10 cellular contexts compared by ENCODE assay signal in the genomic region with DNA sequence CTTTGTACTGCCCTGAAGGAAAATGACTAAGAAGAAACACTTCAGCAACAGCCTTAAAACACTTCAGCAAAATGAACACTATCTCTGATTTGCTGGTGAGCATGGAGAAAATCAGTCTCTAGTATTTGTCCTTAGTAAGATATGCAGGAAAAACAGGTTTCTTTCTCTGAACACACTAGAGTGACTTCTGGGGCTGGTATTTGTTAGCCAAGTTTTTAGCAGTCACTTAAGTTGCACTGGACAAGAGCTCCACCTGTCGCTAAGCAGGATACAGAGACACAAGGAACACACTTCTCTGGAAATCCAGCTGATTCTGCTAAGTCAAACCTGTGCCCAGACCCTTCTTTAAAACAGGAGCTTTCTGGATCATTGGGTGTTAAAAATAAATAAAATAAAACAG.
DNase-seq lines count a peak whose midpoint lies in the region; FAIRE-seq and TF ChIP-seq lines count a peak whose summit lies in the region.
"Had no signal": no experiment of that assay in that cellular context is flagged by ENCODE, and none has a peak within 500 bp of the region (broad histone marks: within the 10 kb centered on the region; RNA-seq: fewer than 3 reads in every experiment).

No MANE protein-coding gene starts in this region.

- H3K4me3 Mint-ChIP-seq in activated CD4-positive, alpha-beta T cell treated with anti-CD3 and anti-CD28 coated beads, Interleukin-2, amount 10 ng/mL, durations not matched to agents 24 days and 14 days: no peak overlapping the region
- no peak overlapping the region for H3K4me3 Mint-ChIP-seq in activated CD4-positive, alpha-beta T cell treated with anti-CD3 and anti-CD28 coated beads, Interleukin-2, amount 10 ng/mL, durations not matched to agents 7 days and 5 days

- no peak overlapping the region for H3K27ac Mint-ChIP-seq in activated CD4-positive, alpha-beta T cell treated with anti-CD3 and anti-CD28 coated beads, Interleukin-2, amount 10 ng/mL, durations not matched to agents 24 days and 14 days
- no peak overlapping the region for H3K27ac Mint-ChIP-seq in activated CD4-positive, alpha-beta T cell treated with anti-CD3 and anti-CD28 coated beads, Interleukin-2, amount 10 ng/mL, durations not matched to agents 7 days and 5 days

- peak; percentile 25 for DNase-seq in Ammon's horn (ENCODE audit: low spot score)
- peak; percentile 67 for DNase-seq in MM.1S
- DNase-seq in endothelial cell of umbilical vein (ENCODE audit: low read depth, low spot score): peak; percentile 90
- peak; percentile 40 for DNase-seq in midbrain (lab: John Stamatoyannopoulos, UW)
- DNase-seq in activated CD4-positive, alpha-beta T cell treated with anti-CD3 and anti-CD28 coated beads, Interleukin-2, amount 10 ng/mL, durations not matched to agents 24 days and 14 days: no peak
- DNase-seq in EL: no peak
- no peak for DNase-seq in NCI-H345 (lab: John Stamatoyannopoulos, UW)
- DNase-seq in activated CD4-positive, alpha-beta T cell treated with anti-CD3 and anti-CD28 coated beads, Interleukin-2, amount 10 ng/mL, durations not matched to agents 7 days and 5 days: no peak
- DNase-seq: COR-L47, NCI-H1105 had no signal

- CTCF ChIA-PET in endothelial cell of umbilical vein (lab: Charles Lee): interaction anchor here (0.6 to 18.2 kb wide), 36 partner anchors 9 to 323 kb away, joined by 3 to 405 read pairs (median 6); a partner anchor contains a TSS
- CTCF ChIA-PET in activated CD4-positive, alpha-beta T cell treated with anti-CD3 and anti-CD28 coated beads, Interleukin-2, amount 10 ng/mL, durations not matched to agents 7 days and 5 days (lab: Charles Lee): interaction anchor here (0.5 to 2.3 kb wide), 6 partner anchors 11 to 124 kb away, joined by 3 to 8 read pairs (median 3); a partner anchor contains a TSS

- H3K27me3 Mint-ChIP-seq in activated CD4-positive, alpha-beta T cell treated with anti-CD3 and anti-CD28 coated beads, Interleukin-2, amount 10 ng/mL, durations not matched to agents 24 days and 14 days: no peaks in the 10 kb centered on the region
- no peaks in the 10 kb centered on the region for H3K27me3 Mint-ChIP-seq in activated CD4-positive, alpha-beta T cell treated with anti-CD3 and anti-CD28 coated beads, Interleukin-2, amount 10 ng/mL, durations not matched to agents 7 days and 5 days

- POLR2A ChIA-PET in endothelial cell of umbilical vein (lab: Charles Lee): interaction anchor here (1.3 to 2.8 kb wide), 3 partner anchors 77 to 112 kb away, joined by 7 to 26 read pairs (median 19); a partner anchor contains a TSS
- POLR2A ChIA-PET in activated CD4-positive, alpha-beta T cell treated with anti-CD3 and anti-CD28 coated beads, Interleukin-2, amount 10 ng/mL, durations not matched to agents 7 days and 5 days (lab: Charles Lee): no interaction called here

- 0 out of 2 replicates have a peak overlapping the region, but pooled peaks have one; percentile 38 for H3K4me2 ChIP-seq in MM.1S (ENCODE audit: low read depth, low read length)
- H3K4me2 ChIP-seq in endothelial cell of umbilical vein (ENCODE audit: insufficient read depth, low read length): no peak overlapping the region

- TSS peak; percentile 58 for BruUV-seq in endothelial cell of umbilical vein (replicated peaks; lab: Mats Ljungman, UMichigan)

- H3K4me1 ChIP-seq in MM.1S (ENCODE audit: low read length): peaks cover 47% of the 10 kb centered on the region
- H3K4me1 ChIP-seq in endothelial cell of umbilical vein (ENCODE audit: control insufficient read depth, extremely low read depth, insufficient read depth, low read length): peaks cover 45% of the 10 kb centered on the region

- FAIRE-seq in endothelial cell of umbilical vein (lab: Jason Lieb, UNC): peak; percentile 80

- H4K20me1 ChIP-seq in MM.1S (ENCODE audit: insufficient read depth, low read length): no peaks in the 10 kb centered on the region
- no peaks in the 10 kb centered on the region for H4K20me1 ChIP-seq in endothelial cell of umbilical vein (replicated peaks; ENCODE audit: control insufficient read depth, extremely low read depth, insufficient read depth, low read length)

- no peaks in the 10 kb centered on the region for H3K27me3 ChIP-seq in MM.1S (replicated peaks; ENCODE audit: insufficient read depth, low read length)
- H3K27me3 ChIP-seq in endothelial cell of umbilical vein (ENCODE audit: control insufficient read depth in 2 of 2, insufficient read depth in 2 of 2, low read length in 2 of 2): no peaks in the 10 kb centered on the region

- H3K36me3 Mint-ChIP-seq in activated CD4-positive, alpha-beta T cell treated with anti-CD3 and anti-CD28 coated beads, Interleukin-2, amount 10 ng/mL, durations not matched to agents 24 days and 14 days (ENCODE audit: low read depth): peaks cover 28% of the 10 kb centered on the region
- H3K36me3 Mint-ChIP-seq in activated CD4-positive, alpha-beta T cell treated with anti-CD3 and anti-CD28 coated beads, Interleukin-2, amount 10 ng/mL, durations not matched to agents 7 days and 5 days (ENCODE audit: low read depth): peaks cover 42% of the 10 kb centered on the region

- H3K9me1 ChIP-seq in endothelial cell of umbilical vein (replicated peaks; ENCODE audit: control insufficient read depth, extremely low read depth, insufficient read depth, low read length): no peaks in the 10 kb centered on the region

- peaks cover 15% of the 10 kb centered on the region for H3K4me1 Mint-ChIP-seq in activated CD4-positive, alpha-beta T cell treated with anti-CD3 and anti-CD28 coated beads, Interleukin-2, amount 10 ng/mL, durations not matched to agents 24 days and 14 days
- peaks cover 13% of the 10 kb centered on the region for H3K4me1 Mint-ChIP-seq in activated CD4-positive, alpha-beta T cell treated with anti-CD3 and anti-CD28 coated beads, Interleukin-2, amount 10 ng/mL, durations not matched to agents 7 days and 5 days

- H3K27ac ChIP-seq in MM.1S (ENCODE audit: low read length) (peak overlapping the region; percentile 67; the same call in 1 of the 2 replicates), endothelial cell of umbilical vein (ENCODE audit: insufficient read depth, low read depth, low read length) (peak overlapping the region; percentile 61)

- dilution Hi-C loops in endothelial cell of umbilical vein (cut with MboI; ENCODE audit: extremely low pct_ligation_motif_present, low sequenced_read_pairs): loop anchor here (10.0 kb wide), 1 partner anchor 114 kb away; no protein-coding TSS in a partner anchor

- no peaks in the 10 kb centered on the region; the same call in 1 of the 2 replicates for H3K36me3 ChIP-seq in MM.1S (replicated peaks; ENCODE audit: insufficient read depth, low read length)
- H3K36me3 ChIP-seq in endothelial cell of umbilical vein (ENCODE audit: control insufficient read depth in 2 of 2, extremely low read depth in 1 of 2, insufficient read depth in 2 of 2, low read length in 2 of 2): peaks cover 0 to 12% of the 10 kb centered on the region in 2 experiments

- H3K9me3 ChIP-seq in MM.1S (replicated peaks; ENCODE audit: insufficient read depth, low read length) (no peaks in the 10 kb centered on the region), endothelial cell of umbilical vein (replicated peaks; ENCODE audit: control insufficient read depth, insufficient read depth, low read length) (no peaks in the 10 kb centered on the region)

- peaks cover 12% of the 10 kb centered on the region for H3K79me2 ChIP-seq in MM.1S (ENCODE audit: low read length)
- no peaks in the 10 kb centered on the region for H3K79me2 ChIP-seq in endothelial cell of umbilical vein (ENCODE audit: control insufficient read depth, insufficient read depth, low read length)

- no peaks in the 10 kb centered on the region for H3K9me3 Mint-ChIP-seq in activated CD4-positive, alpha-beta T cell treated with anti-CD3 and anti-CD28 coated beads, Interleukin-2, amount 10 ng/mL, durations not matched to agents 24 days and 14 days
- H3K9me3 Mint-ChIP-seq in activated CD4-positive, alpha-beta T cell treated with anti-CD3 and anti-CD28 coated beads, Interleukin-2, amount 10 ng/mL, durations not matched to agents 7 days and 5 days: no peaks in the 10 kb centered on the region

- no peak overlapping the region for H3K4me3 ChIP-seq in MM.1S (ENCODE audit: low read length)
- no peak overlapping the region for H3K4me3 ChIP-seq in endothelial cell of umbilical vein (replicated peaks in 1 of 3; ENCODE audit: insufficient read depth in 1 of 3, low read depth in 1 of 3, low read length in 3 of 3)

- H3K9ac ChIP-seq in MM.1S (ENCODE audit: low read length) (no peak overlapping the region), endothelial cell of umbilical vein (replicated peaks; ENCODE audit: extremely low read depth, insufficient read depth, low read length) (no peak overlapping the region)

- H3F3A ChIP-seq in MM.1S (ENCODE audit: insufficient read depth, low read length): peaks cover 44% of the 10 kb centered on the region

- no peaks in the 10 kb centered on the region for H3K9me2 ChIP-seq in MM.1S (replicated peaks; ENCODE audit: insufficient read depth, low read length)

- TF ChIP-seq CTCF in MM.1S (IDR thresholded peaks at IDR 0.05; ENCODE audit: low read length) (peak; percentile 49), endothelial cell of umbilical vein (IDR thresholded peaks at IDR 0.05; ENCODE audit: extremely low read depth in 1 of 2, insufficient read depth in 1 of 2, low read depth in 1 of 2, low read length in 2 of 2) (peak; percentile 59 to 68)

- intact Hi-C loops in endothelial cell of umbilical vein (cut with micrococcal nuclease): loop anchor here (1.0 kb wide), 4 partner anchors 35 to 112 kb away; a partner anchor contains a TSS
- intact Hi-C loops in activated CD4-positive, alpha-beta T cell treated with anti-CD3 and anti-CD28 coated beads, Interleukin-2, amount 10 ng/mL, durations not matched to agents 24 days and 14 days (cut with micrococcal nuclease): loop anchor here (10.0 kb wide), 1 partner anchor 166 kb away; no protein-coding TSS in a partner anchor

- TF ChIP-seq POLR2A in endothelial cell of umbilical vein (IDR thresholded peaks at IDR 0.05; ENCODE audit: low read depth, low read length): no peak

- no peak overlapping the region for H2AFZ ChIP-seq in MM.1S (ENCODE audit: low read length)
- no peak overlapping the region for H2AFZ ChIP-seq in endothelial cell of umbilical vein (ENCODE audit: low read depth, low read length)

TF ChIP-seq in endothelial cell of umbilical vein, 7 proteins besides CTCF, POLR2A, EP300 and RAD21 (continues in another document):
- TF ChIP-seq POLR2AphosphoS5 (IDR thresholded peaks at IDR 0.05; ENCODE audit: insufficient read depth, low read depth, low read length): no peak
- TF ChIP-seq, protein P1, sequence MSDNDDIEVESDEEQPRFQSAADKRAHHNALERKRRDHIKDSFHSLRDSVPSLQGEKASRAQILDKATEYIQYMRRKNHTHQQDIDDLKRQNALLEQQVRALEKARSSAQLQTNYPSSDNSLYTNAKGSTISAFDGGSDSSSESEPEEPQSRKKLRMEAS (IDR thresholded peaks at IDR 0.05; ENCODE audit: insufficient read depth, insufficient read length): no peak
- TF ChIP-seq JUN (IDR thresholded peaks at IDR 0.05; ENCODE audit: borderline replicate concordance, insufficient read depth, insufficient read length, low read depth): no peak
- no peak for TF ChIP-seq EZH2 (IDR thresholded peaks at IDR 0.05; ENCODE audit: borderline replicate concordance, low read depth, low read length, severe bottlenecking)
- no peak for TF ChIP-seq FOS (IDR thresholded peaks at IDR 0.05; ENCODE audit: borderline replicate concordance, insufficient read depth, low read length)
- no peak for TF ChIP-seq MYC (IDR thresholded peaks at IDR 0.05; ENCODE audit: low read depth, low read length)

Comparison
In these comparisons a context has a peak if more than half of its experiments do, and no peak if none do; other contexts are left out.
1. DNase-seq: peak in Ammon's horn (single experiment), MM.1S (single experiment), endothelial cell of umbilical vein (single experiment) and midbrain (single experiment); none in activated CD4-positive, alpha-beta T cell treated with anti-CD3 and anti-CD28 coated beads, Interleukin-2, amount 10 ng/mL, durations not matched to agents 24 days and 14 days (single experiment), EL (single experiment), NCI-H345 (single experiment) and activated CD4-positive, alpha-beta T cell treated with anti-CD3 and anti-CD28 coated beads, Interleukin-2, amount 10 ng/mL, durations not matched to agents 7 days and 5 days (single experiment).